16 cellular contexts compared by ENCODE assay signal in genomic region chr17:73317554-73318426, GRCh38. TPM values are rescaled to one million over a fixed set of nuclear protein-coding genes. Genes with fewer than 3 reads are reported as not detected.
DNase-seq lines count a peak whose midpoint lies in the region; ATAC-seq, FAIRE-seq and TF ChIP-seq lines count a peak whose summit lies in the region.
"Had no signal": no experiment of that assay in that cellular context is flagged by ENCODE, and none has a peak within 500 bp of the region (broad histone marks: within the 10 kb centered on the region; RNA-seq: fewer than 3 reads in every experiment).

No MANE protein-coding gene starts in this region.

- no peak overlapping the region for H3K27ac Mint-ChIP-seq in memory B cell
- H3K27ac Mint-ChIP-seq: activated CD8-positive, alpha-beta T cell treated with anti-CD3 and anti-CD28 coated beads, Interleukin-2, amount 10 ng/mL, durations not matched to agents 7 days and 5 days had no signal

- no peak for TF ChIP-seq CTCF in HepG2 (CRISPR knock-in tag; IDR thresholded peaks at IDR 0.05)
- TF ChIP-seq CTCF in right lobe of liver (IDR thresholded peaks at IDR 0.05), result no peak
- TF ChIP-seq CTCF in RWPE1 (conservative IDR thresholded peaks at IDR 0.05; ENCODE audit: low read depth), result no peak

- in situ Hi-C loops in HepG2 (cut with HindIII; ENCODE audit: extremely low pct_ligation_motif_present, low pct_unique_long_range_greater_than_20kb), result no loop called here

- DNase-seq in HepG2 (ENCODE audit: low spot score) (no peak), right lobe of liver (no peak), RWPE1 (ENCODE audit: low spot score) (no peak), memory B cell (ENCODE audit: low spot score in 2 of 2) (no peak), cerebellum (ENCODE audit: low spot score) (no peak), DMS153 (lab: John Stamatoyannopoulos, UW) (no peak)
- DNase-seq in activated T-cell treated with anti-CD3 and anti-CD28 coated beads, Interleukin-2, amount 50 U/mL, for 1 hour, result no peak
- no peak for DNase-seq in stimulated activated naive CD4-positive, alpha-beta T cell treated with Interleukin-2 at 50 U/mL for 16 hours (lab: John Stamatoyannopoulos, UW)
- DNase-seq: activated CD8-positive, alpha-beta T cell treated with anti-CD3 and anti-CD28 coated beads, Interleukin-2, amount 10 ng/mL, durations not matched to agents 7 days and 5 days; activated gamma-delta T cell treated with Interleukin-2 at 50 U/mL for 16 hours; Caco-2; GOT3; spleen; testis had no signal

- H2AFZ ChIP-seq in HepG2 (ENCODE audit: low read length), result no peak overlapping the region

- no peak overlapping the region for H3K9ac ChIP-seq in HepG2 (ENCODE audit: insufficient read depth, low read depth, low read length)

- no peak for FAIRE-seq in HepG2 (lab: Jason Lieb, UNC)
- FAIRE-seq: A204.1 had no signal

- H3K4me1 ChIP-seq in HepG2 (ENCODE audit: insufficient read depth, low read length) (peaks cover 40% of the 10 kb centered on the region), right lobe of liver (peaks cover 0 to under 1% (median 0%) of the 10 kb centered on the region in 4 donors)

- peaks cover 8 to 36% of the 10 kb centered on the region in 2 experiments for H3K27me3 ChIP-seq in HepG2 (ENCODE audit: control insufficient read depth in 1 of 2, insufficient read depth in 2 of 2, low read length in 2 of 2)
- H3K27me3 ChIP-seq in right lobe of liver, result no peaks in the 10 kb centered on the region
- H3K27me3 ChIP-seq: spleen, testis had no signal

- ATAC-seq in HepG2 (no peak), right lobe of liver (no peak), memory B cell (ENCODE audit: low read depth) (no peak)
- ATAC-seq: activated CD8-positive, alpha-beta T cell treated with anti-CD3 and anti-CD28 coated beads, Interleukin-2, amount 10 ng/mL, durations not matched to agents 7 days and 5 days; left lobe of liver had no signal

- 30% methylated on average over 7 of the region's 7 CpGs for WGBS in HepG2 (ENCODE audit: low lambda C conversion rate)
- 78% methylated on average over 6 of the region's 7 CpGs for WGBS in right lobe of liver (ENCODE audit: insufficient coverage, low coverage, low lambda C conversion rate, missing lambda C conversion rate)

- TF ChIP-seq POLR2A in HepG2 (IDR thresholded peaks at IDR 0.05; ENCODE audit: insufficient read depth in 1 of 2, low read depth in 2 of 2, low read length in 2 of 2) (no peak), right lobe of liver (IDR thresholded peaks at IDR 0.05) (no peak)

- CTCF ChIA-PET in HepG2 (lab: Yijun Ruan, JAX; ENCODE audit: low intra/inter-chr PET ratio, low total read pairs), result no interaction called here
- CTCF ChIA-PET in RWPE1 (lab: Yijun Ruan, JAX), result no interaction called here

- H3K4me3 ChIP-seq in HepG2 (replicated peaks in 1 of 3; ENCODE audit: insufficient read depth in 1 of 3, low read depth in 2 of 3, low read length in 3 of 3) (0 out of 6 replicates have a peak overlapping the region, but pooled peaks of 1 of the 3 experiments have one; percentile 4), right lobe of liver (no peak overlapping the region)
- H3K4me3 ChIP-seq: spleen, testis had no signal

- H3K27me3 Mint-ChIP-seq in memory B cell, result peaks cover 5% of the 10 kb centered on the region

- H3K79me2 ChIP-seq in HepG2 (ENCODE audit: insufficient read depth, low read length), result no peaks in the 10 kb centered on the region

- H3K4me1 Mint-ChIP-seq in memory B cell, result peaks cover 15% of the 10 kb centered on the region

- no peaks in the 10 kb centered on the region for H4K20me1 ChIP-seq in HepG2 (ENCODE audit: insufficient read depth, low read length)

- H3K27ac ChIP-seq in HepG2 (ENCODE audit: extremely low read length, insufficient read depth, low read length), result no peak overlapping the region
- no peak overlapping the region for H3K27ac ChIP-seq in right lobe of liver
- H3K27ac ChIP-seq in RWPE1, result peak overlapping the region; percentile 84
- H3K27ac ChIP-seq: spleen, testis had no signal

- intact Hi-C loops in HepG2 (cut with micrococcal nuclease; ENCODE audit: unreplicated experiment) (no loop called here), right lobe of liver (cut with DNase I) (loop anchor here in 1 of 2 donors (10.0 kb wide), 1 partner anchor 47 kb away; no protein-coding TSS in a partner anchor)

- H3K36me3 ChIP-seq in HepG2 (replicated peaks in 1 of 2; ENCODE audit: control insufficient read depth in 1 of 2, insufficient read depth in 2 of 2, low read length in 2 of 2) (no peaks in the 10 kb centered on the region), right lobe of liver (no peaks in the 10 kb centered on the region)
- H3K36me3 ChIP-seq: spleen had no signal

- POLR2A ChIA-PET in HepG2 (lab: Yijun Ruan, JAX) (no interaction called here), RWPE1 (lab: Yijun Ruan, JAX; ENCODE audit: low non-redundant PET) (interaction anchor here (0.6 kb wide), 1 partner anchor 10 kb away, joined by 7 read pairs; no protein-coding TSS in a partner anchor)

- TF ChIP-seq RAD21 in HepG2 (CRISPR knock-in tag; IDR thresholded peaks at IDR 0.05), result no peak

- no TSS peak for BruUV-seq in HepG2 (replicated peaks; lab: Mats Ljungman, UMichigan)

- no peaks in the 10 kb centered on the region for H3K36me3 Mint-ChIP-seq in memory B cell

- no peak for TF ChIP-seq EP300 in HepG2 (IDR thresholded peaks at IDR 0.05; ENCODE audit: low read depth in 2 of 2, low read length in 2 of 2)
- TF ChIP-seq EP300 in HepG2 (CRISPR knock-in tag; IDR thresholded peaks at IDR 0.05; ENCODE audit: borderline replicate concordance), result no peak

- peak overlapping the region; percentile 57 for H3K4me3 Mint-ChIP-seq in memory B cell
- H3K4me3 Mint-ChIP-seq: activated CD8-positive, alpha-beta T cell treated with anti-CD3 and anti-CD28 coated beads, Interleukin-2, amount 10 ng/mL, durations not matched to agents 7 days and 5 days had no signal

- no peaks in the 10 kb centered on the region for H3K9me3 Mint-ChIP-seq in memory B cell

- H3K9me3 ChIP-seq in HepG2 (ENCODE audit: low read length) (no peaks in the 10 kb centered on the region), right lobe of liver (no peaks in the 10 kb centered on the region)
- H3K9me3 ChIP-seq: Caco-2, testis had no signal

- H3K4me2 ChIP-seq in HepG2 (ENCODE audit: low read depth, low read length), result peak overlapping the region; percentile 42; the same call in 1 of the 2 replicates

TF ChIP-seq in HepG2, 621 proteins besides CTCF, POLR2A, EP300 and RAD21 (continues in another document):
- no peak for TF ChIP-seq ZNF563 (CRISPR knock-in tag; IDR thresholded peaks at IDR 0.05)

RNA-seq across cellular contexts. Expression of gene CDC42EP4, which starts 6.0 kb away (rescaled TPM):
- total RNA-seq in HepG2 (2016; rRNA removed; fragmentation: Illumina TruSeq; extraction: Trizol), result 54.0 and 55.0 TPM in 2 replicates
- 13.5 and 14.9 TPM in 2 replicates for total RNA-seq in HepG2 (2016; cell fraction: cytosol; rRNA removed; fragmentation: Illumina TruSeq; extraction: Trizol; ENCODE audit: low read depth)
- total RNA-seq in HepG2 (2016; cell fraction: insoluble cytoplasmic fraction; rRNA removed; fragmentation: Illumina TruSeq; extraction: Trizol), result 45.9 and 55.1 TPM in 2 replicates
- total RNA-seq in HepG2 (2016; cell fraction: membrane; rRNA removed; fragmentation: Illumina TruSeq; extraction: Trizol), result 45.7 and 51.9 TPM in 2 replicates
- 34.9 and 36.1 TPM in 2 replicates for total RNA-seq in HepG2 (2016; cell fraction: nucleus; rRNA removed; fragmentation: Illumina TruSeq; extraction: Trizol)
- polyA plus RNA-seq in HepG2 (2011; rRNA removed), result 19.0 and 21.7 TPM in 2 replicates
- polyA plus RNA-seq in HepG2 (2011; cell fraction: cytosol; rRNA removed), result 16.2 and 20.1 TPM in 2 replicates
- polyA plus RNA-seq in HepG2 (2011; cell fraction: nucleus; rRNA removed), result 18.6 and 24.3 TPM in 2 replicates
- 18.4 and 22.4 TPM in 2 replicates for polyA plus RNA-seq in HepG2 (2012)
- polyA plus RNA-seq in HepG2 (2016; cell fraction: cytosol; fragmentation: Illumina TruSeq; extraction: Trizol; ENCODE audit: low read depth), result 11.7 and 14.2 TPM in 2 replicates
- polyA plus RNA-seq in HepG2 (2016; cell fraction: insoluble cytoplasmic fraction; fragmentation: Illumina TruSeq; extraction: Trizol; ENCODE audit: low read depth), result 58.7 and 66.8 TPM in 2 replicates
- polyA plus RNA-seq in HepG2 (2016; cell fraction: membrane; fragmentation: Illumina TruSeq; extraction: Trizol; ENCODE audit: low read depth), result 37.7 and 41.8 TPM in 2 replicates
- 41.4 and 43.9 TPM in 2 replicates for polyA plus RNA-seq in HepG2 (2016; cell fraction: nucleus; fragmentation: Illumina TruSeq; extraction: Trizol; ENCODE audit: insufficient read depth, low read depth)
- polyA minus RNA-seq in HepG2 (2011; rRNA and poly(A)+ RNA removed; ENCODE audit: low replicate concordance), result 68.4 and 91.9 TPM in 2 replicates
- polyA minus RNA-seq in HepG2 (2011; cell fraction: cytosol; rRNA and poly(A)+ RNA removed), result 25.3 and 26.4 TPM in 2 replicates
- polyA minus RNA-seq in HepG2 (2011; cell fraction: nucleus; rRNA and poly(A)+ RNA removed), result 32.3 and 36.9 TPM in 2 replicates
- total RNA-seq in right lobe of liver, result 10 to 100 TPM; 27.5 to 34.9 (median 30.9) TPM
- total RNA-seq in cerebellum, result 79.6 TPM

RNA-seq across cellular contexts. Expression of gene CPSF4L, which starts 56.1 kb away (rescaled TPM):
- total RNA-seq in HepG2 (2016; rRNA removed; fragmentation: Illumina TruSeq; extraction: Trizol) (0.73 and 0.94 TPM in 2 replicates), right lobe of liver (not detected), cerebellum (not detected)
- total RNA-seq in HepG2 (2016; cell fraction: cytosol; rRNA removed; fragmentation: Illumina TruSeq; extraction: Trizol; ENCODE audit: low read depth), result 1.3 and 1.5 TPM in 2 replicates
- total RNA-seq in HepG2 (2016; cell fraction: insoluble cytoplasmic fraction; rRNA removed; fragmentation: Illumina TruSeq; extraction: Trizol), result 0.76 and 1.1 TPM in 2 replicates
- 1.3 and 1.5 TPM in 2 replicates for total RNA-seq in HepG2 (2016; cell fraction: membrane; rRNA removed; fragmentation: Illumina TruSeq; extraction: Trizol)
- total RNA-seq in HepG2 (2016; cell fraction: nucleus; rRNA removed; fragmentation: Illumina TruSeq; extraction: Trizol), result 0.99 and 1.5 TPM in 2 replicates
- polyA plus RNA-seq in HepG2 (2011; rRNA removed), result 1.2 and 1.6 TPM in 2 replicates
- 0.32 and 0.70 TPM in 2 replicates for polyA plus RNA-seq in HepG2 (2011; cell fraction: cytosol; rRNA removed)
- 0.21 TPM in 1 of 2 replicates, not detected in the other for polyA plus RNA-seq in HepG2 (2011; cell fraction: nucleus; rRNA removed)
- 0.25 and 0.48 TPM in 2 replicates for polyA plus RNA-seq in HepG2 (2012)
- polyA plus RNA-seq in HepG2 (2016; cell fraction: cytosol; fragmentation: Illumina TruSeq; extraction: Trizol; ENCODE audit: low read depth), result 0.86 and 1.8 TPM in 2 replicates
- polyA plus RNA-seq in HepG2 (2016; cell fraction: insoluble cytoplasmic fraction; fragmentation: Illumina TruSeq; extraction: Trizol; ENCODE audit: low read depth), result 0.60 and 1.3 TPM in 2 replicates
- 1.3 and 1.5 TPM in 2 replicates for polyA plus RNA-seq in HepG2 (2016; cell fraction: membrane; fragmentation: Illumina TruSeq; extraction: Trizol; ENCODE audit: low read depth)
- polyA plus RNA-seq in HepG2 (2016; cell fraction: nucleus; fragmentation: Illumina TruSeq; extraction: Trizol; ENCODE audit: insufficient read depth, low read depth), result not detected in 2 replicates
- polyA minus RNA-seq in HepG2 (2011; rRNA and poly(A)+ RNA removed; ENCODE audit: low replicate concordance), result 0.42 TPM in 1 of 2 replicates, not detected in the other
- polyA minus RNA-seq in HepG2 (2011; cell fraction: cytosol; rRNA and poly(A)+ RNA removed), result not detected in 2 replicates
- polyA minus RNA-seq in HepG2 (2011; cell fraction: nucleus; rRNA and poly(A)+ RNA removed), result 1.3 TPM in 1 of 2 replicates, not detected in the other
- total RNA-seq: activated CD8-positive, alpha-beta T cell treated with anti-CD3 and anti-CD28 coated beads, Interleukin-2, amount 10 ng/mL, durations not matched to agents 7 days and 5 days; Caco-2; spleen had no signal
- polyA plus RNA-seq: spleen had no signal
